ENCODE assay signal across 17 cellular contexts in genomic region chr4:119731778-119732177, GRCh38.
DNase-seq lines count a peak whose midpoint lies in the region; ATAC-seq and TF ChIP-seq lines count a peak whose summit lies in the region.
"Had no signal": no experiment of that assay in that cellular context is flagged by ENCODE, and none has a peak within 500 bp of the region (broad histone marks: within the 10 kb centered on the region; RNA-seq: fewer than 3 reads in every experiment).

No MANE protein-coding gene starts in this region.

- TF ChIP-seq POLR2A in body of pancreas (IDR thresholded peaks at IDR 0.05), result no peak

- TF ChIP-seq CTCF in body of pancreas (IDR thresholded peaks at IDR 0.05) (no peak), osteoblast (IDR thresholded peaks at IDR 0.05; ENCODE audit: extremely low read depth, low read depth, low read length) (no peak), CD14-positive monocyte (IDR thresholded peaks at IDR 0.05) (no peak)

- no peak overlapping the region for H3K4me3 Mint-ChIP-seq in CD14-positive monocyte

- no peak overlapping the region for H2AFZ ChIP-seq in osteoblast (ENCODE audit: low read length)

- H3K9me3 ChIP-seq in body of pancreas (no peaks in the 10 kb centered on the region), osteoblast (ENCODE audit: low read depth, low read length) (no peaks in the 10 kb centered on the region), aorta (ENCODE audit: control insufficient read depth, low read length) (no peaks in the 10 kb centered on the region)
- H3K9me3 ChIP-seq: BLaER1 had no signal

- H3K27ac Mint-ChIP-seq in CD14-positive monocyte, result no peak overlapping the region

- H3K36me3 ChIP-seq in body of pancreas (replicated peaks in 1 of 2; ENCODE audit: insufficient read depth in 1 of 2, low read depth in 2 of 2) (no peaks in the 10 kb centered on the region), osteoblast (ENCODE audit: insufficient read depth, low read length) (no peaks in the 10 kb centered on the region), aorta (ENCODE audit: control insufficient read depth in 1 of 2, insufficient read depth in 2 of 2, low read length in 1 of 2) (no peaks in the 10 kb centered on the region)
- H3K36me3 ChIP-seq: BLaER1 had no signal

- H3K27me3 ChIP-seq in body of pancreas, result no peaks in the 10 kb centered on the region
- no peaks in the 10 kb centered on the region for H3K27me3 ChIP-seq in osteoblast (ENCODE audit: insufficient read depth, low read length)
- no peaks in the 10 kb centered on the region for H3K27me3 ChIP-seq in aorta (ENCODE audit: control insufficient read depth in 1 of 2, insufficient read depth in 2 of 2, low read length in 1 of 2)
- H3K27me3 ChIP-seq: BLaER1 had no signal

- ATAC-seq in body of pancreas (no peak), left colon (peak; percentile 88), aorta (ENCODE audit: low FRiP score) (no peak)
- ATAC-seq: GM12878 had no signal

- H3K4me1 Mint-ChIP-seq in CD14-positive monocyte, result no peaks in the 10 kb centered on the region

- no peak overlapping the region for H3K4me3 ChIP-seq in body of pancreas
- no peak overlapping the region for H3K4me3 ChIP-seq in osteoblast (ENCODE audit: insufficient read depth, low read length)
- H3K4me3 ChIP-seq in aorta (ENCODE audit: low read length in 2 of 2), result no peak overlapping the region
- H3K4me3 ChIP-seq: BLaER1, GM12878 had no signal

- peaks cover 0 to 7% (median 0%) of the 10 kb centered on the region in 7 donors for H3K9me3 Mint-ChIP-seq in CD14-positive monocyte

- peak overlapping the region in 3 of 4 donors; percentile 36 to 60 (median 60) for H3K27ac ChIP-seq in body of pancreas
- H3K27ac ChIP-seq in osteoblast (ENCODE audit: low read depth, low read length), result peak overlapping the region; percentile 92
- H3K27ac ChIP-seq in aorta (ENCODE audit: low read depth in 1 of 2, low read length in 2 of 2), result peak overlapping the region; percentile 4 to 81
- H3K27ac ChIP-seq: BLaER1 had no signal

- peaks cover 0 to 1% (median 0%) of the 10 kb centered on the region in 3 donors for H3K27me3 Mint-ChIP-seq in CD14-positive monocyte (ENCODE audit: low read depth in 3 of 3)

- no peaks in the 10 kb centered on the region for H3K36me3 Mint-ChIP-seq in CD14-positive monocyte

- DNase-seq in body of pancreas, result no peak
- DNase-seq in left colon, result peak; percentile 62 to 63
- DNase-seq in osteoblast (ENCODE audit: insufficient read length, low spot score, missing footprints), result no peak
- DNase-seq in aorta, result no peak
- no peak for DNase-seq in CD14-positive monocyte (ENCODE audit: low spot score)
- DNase-seq in RKO (ENCODE audit: low spot score), result no peak
- no peak for DNase-seq in HT-29 (ENCODE audit: low spot score)
- DNase-seq: DND-41, KG1, NCI-H1436, NCI-H2029, NCI-H2171 treated with DMSO at 0.1 percent for 48 hours, NCI-H446 treated with DMSO at 0.1 percent for 48 hours, NCI-H748 treated with DMSO at 0.1 percent for 48 hours, OCI-M1 had no signal

- WGBS in body of pancreas, 2 donors, result 74 to 82% methylated on average over 5 of the region's 5 CpGs
- WGBS in aorta, 2 donors, result 92% methylated on average over 5 of the region's 5 CpGs

- peaks cover 26% of the 10 kb centered on the region for H3K4me1 ChIP-seq in body of pancreas
- peaks cover 73% of the 10 kb centered on the region for H3K4me1 ChIP-seq in osteoblast (ENCODE audit: insufficient read depth, low read length)
- H3K4me1 ChIP-seq in aorta (ENCODE audit: control insufficient read depth in 1 of 2, insufficient read depth in 2 of 2, low read length in 2 of 2), result peaks cover 7 to 19% of the 10 kb centered on the region in 2 donors
- H3K4me1 ChIP-seq: BLaER1 had no signal

- intact Hi-C loops in body of pancreas (cut with DNase I) (no loop called here), left colon (cut with DNase I, micrococcal nuclease) (no loop called here), aorta (cut with DNase I) (loop anchor here (5.0 to 10.0 kb wide), 4 partner anchors 101 to 321 kb away; no protein-coding TSS in a partner anchor), CD14-positive monocyte (cut with micrococcal nuclease) (no loop called here)

- H3K4me2 ChIP-seq in osteoblast (ENCODE audit: insufficient read depth, low read length), result no peak overlapping the region
- H3K4me2 ChIP-seq: BLaER1 had no signal

- no peaks in the 10 kb centered on the region for H3K79me2 ChIP-seq in osteoblast (ENCODE audit: insufficient read depth, low read length)

- no peaks in the 10 kb centered on the region for H4K20me1 ChIP-seq in osteoblast (ENCODE audit: insufficient read depth, low read length)
- H4K20me1 ChIP-seq: BLaER1 had no signal

Comparison
In these comparisons a context has a peak if more than half of its experiments do, and no peak if none do; other contexts are left out.
1. DNase-seq: peak in left colon (2 of 2); none in body of pancreas (0 of 4), osteoblast (single experiment), aorta (0 of 2), CD14-positive monocyte (single experiment), RKO (single experiment) and HT-29 (single experiment).
2. intact Hi-C loops: an anchor here in aorta (5.0 to 10.0 kb wide); none called in body of pancreas, left colon and CD14-positive monocyte.
3. Peak in every context shown above with its lines, with median percentiles within 50 percentile points of each other: H3K27ac ChIP-seq.